8 cellular contexts compared by ENCODE assay signal in genomic region chr1:207077470-207078377, GRCh38. TPM values are rescaled to one million over a fixed set of nuclear protein-coding genes. Genes with fewer than 3 reads are reported as not detected.
DNase-seq lines count a peak whose midpoint lies in the region; ATAC-seq, FAIRE-seq and TF ChIP-seq lines count a peak whose summit lies in the region.

No MANE protein-coding gene starts in this region.

- no peak overlapping the region for H3K4me3 Mint-ChIP-seq in stimulated activated memory B cell treated with anti-CD40 and anti-IgM and Interleukin-4, amounts not matched to agents 10 μg/mL and 1 μg/mL and 100 μg/mL, for 72 hours

- H3K4me3 ChIP-seq in GM06990 (replicated peaks; ENCODE audit: low read depth, low read length) (no peak overlapping the region), H1 (ENCODE audit: extremely low read depth in 1 of 4, insufficient read depth in 2 of 4, low read depth in 3 of 4, low read length in 4 of 4) (no peak overlapping the region)

- H3K4me2 ChIP-seq in H1 (ENCODE audit: insufficient read depth in 1 of 2, low read depth in 2 of 2, low read length in 2 of 2), result no peak overlapping the region

- H3K23me2 ChIP-seq in H1 (ENCODE audit: low read depth, low read length), result no peaks in the 10 kb centered on the region

- no peak overlapping the region for H3K9ac ChIP-seq in H1 (replicated peaks in 1 of 4; ENCODE audit: extremely low read depth in 1 of 4, low read depth in 3 of 4, low read length in 3 of 4)

- H3K4me1 ChIP-seq in H1 (replicated peaks in 1 of 4; ENCODE audit: control insufficient read depth in 3 of 4, insufficient read depth in 4 of 4, low read length in 3 of 4), result no peaks in the 10 kb centered on the region

- H4K20me1 ChIP-seq in H1 (replicated peaks in 1 of 2; ENCODE audit: control insufficient read depth in 1 of 2, insufficient read depth in 2 of 2, low read length in 2 of 2), result no peaks in the 10 kb centered on the region

- no peaks in the 10 kb centered on the region for H3K9me3 ChIP-seq in H1 (ENCODE audit: insufficient read depth in 2 of 2, low read depth in 1 of 2, low read length in 1 of 2)

- H3K27ac Mint-ChIP-seq in stimulated activated memory B cell treated with anti-CD40 and anti-IgM and Interleukin-4, amounts not matched to agents 10 μg/mL and 1 μg/mL and 100 μg/mL, for 72 hours, result no peak overlapping the region

- no peaks in the 10 kb centered on the region for H3K79me1 ChIP-seq in H1 (ENCODE audit: low read depth, low read length)

- no peaks in the 10 kb centered on the region for H3K27me3 Mint-ChIP-seq in stimulated activated memory B cell treated with anti-CD40 and anti-IgM and Interleukin-4, amounts not matched to agents 10 μg/mL and 1 μg/mL and 100 μg/mL, for 72 hours

- H3K9me3 Mint-ChIP-seq in stimulated activated memory B cell treated with anti-CD40 and anti-IgM and Interleukin-4, amounts not matched to agents 10 μg/mL and 1 μg/mL and 100 μg/mL, for 72 hours, result no peaks in the 10 kb centered on the region

- peak; percentile 72 for ATAC-seq in stimulated activated memory B cell treated with anti-CD40 and anti-IgM and Interleukin-4, amounts not matched to agents 10 μg/mL and 1 μg/mL and 100 μg/mL, for 72 hours

- H3K36me3 ChIP-seq in GM06990 (ENCODE audit: control insufficient read depth, insufficient read depth, low read length) (no peaks in the 10 kb centered on the region), H1 (ENCODE audit: control insufficient read depth in 2 of 4, insufficient read depth in 4 of 4, low read length in 3 of 4) (peaks cover 0 to 4% (median under 1%) of the 10 kb centered on the region in 4 experiments; a peak in 4 of 8 replicates)

- peak; percentile 83 for TF ChIP-seq CTCF in GM06990 (IDR thresholded peaks at IDR 0.05; ENCODE audit: insufficient read depth, low read length, poor library complexity, severe bottlenecking)
- peak; percentile 4 to 87 (median 77) for TF ChIP-seq CTCF in H1 (IDR thresholded peaks at IDR 0.05; ENCODE audit: control extremely low read depth in 1 of 3, insufficient read depth in 1 of 3, low read depth in 1 of 3, low read length in 3 of 3)

- peak; percentile 86 to 89 for TF ChIP-seq RAD21 in H1 (IDR thresholded peaks at IDR 0.05 in 1 of 2, conservative IDR thresholded peaks at IDR 0.05 in 1 of 2; ENCODE audit: low read depth in 2 of 2, low read length in 2 of 2)

- WGBS in H1 (ENCODE audit: extremely low coverage in 1 of 2, insufficient coverage in 1 of 2, insufficient read length in 1 of 2, insufficient replicate concordance in 2 of 2, low coverage in 1 of 2, low lambda C conversion rate in 2 of 2, missing lambda C conversion rate in 1 of 2), 2 experiments, result 50% methylated on average over 6 of the region's 6 CpGs; no CpG with 5 or more reads in 1 of the 2 experiments

- no peak overlapping the region for H4K5ac ChIP-seq in H1 (ENCODE audit: insufficient read length, low read depth, low read length)

- peak; percentile 97 for FAIRE-seq in H1 (lab: Jason Lieb, UNC)

- no peak overlapping the region for H2AFZ ChIP-seq in H1 (ENCODE audit: low read length)

- H3K56ac ChIP-seq in H1 (replicated peaks; ENCODE audit: insufficient read length, low read depth, low read length), result no peak overlapping the region

- H4K91ac ChIP-seq in H1 (replicated peaks; ENCODE audit: insufficient read length, low read length), result no peak overlapping the region

- H2AK5ac ChIP-seq in H1 (ENCODE audit: low read depth, low read length), result no peak overlapping the region

- H3K27me3 ChIP-seq in GM06990 (replicated peaks; ENCODE audit: control insufficient read depth, insufficient read depth, low read length), result no peaks in the 10 kb centered on the region
- no peaks in the 10 kb centered on the region for H3K27me3 ChIP-seq in H1 (replicated peaks in 1 of 4; ENCODE audit: control insufficient read depth in 3 of 4, extremely low read depth in 1 of 4, insufficient read depth in 3 of 4, low read length in 3 of 4)

- H3K14ac ChIP-seq in H1 (ENCODE audit: insufficient read length), result no peak overlapping the region

- no peak overlapping the region for H3K23ac ChIP-seq in H1 (ENCODE audit: insufficient read length)

- POLR2A ChIA-PET in H1 (lab: Charles Lee; ENCODE audit: partially characterized antibody), result interaction anchor here (1.0 kb wide), 1 partner anchor 69 kb away, joined by 3 read pairs; no protein-coding TSS in a partner anchor

- no peaks in the 10 kb centered on the region for H3K4me1 Mint-ChIP-seq in stimulated activated memory B cell treated with anti-CD40 and anti-IgM and Interleukin-4, amounts not matched to agents 10 μg/mL and 1 μg/mL and 100 μg/mL, for 72 hours

- H2BK12ac ChIP-seq in H1 (ENCODE audit: low read depth, low read length), result no peak overlapping the region

- peaks cover 20% of the 10 kb centered on the region for H3K36me3 Mint-ChIP-seq in stimulated activated memory B cell treated with anti-CD40 and anti-IgM and Interleukin-4, amounts not matched to agents 10 μg/mL and 1 μg/mL and 100 μg/mL, for 72 hours

- H3K18ac ChIP-seq in H1 (ENCODE audit: extremely low read depth, low read length), result no peak overlapping the region

- TF ChIP-seq EP300 in H1 (IDR thresholded peaks at IDR 0.05; ENCODE audit: borderline replicate concordance in 1 of 2, low read depth in 2 of 2, low read length in 2 of 2), result no peak

- no peak overlapping the region for H3K27ac ChIP-seq in H1 (ENCODE audit: low read depth, low read length)

- TF ChIP-seq POLR2A in H1 (IDR thresholded peaks at IDR 0.05; ENCODE audit: control extremely low read depth in 1 of 2, low read depth in 2 of 2, low read length in 2 of 2), result no peak

- H3K79me2 ChIP-seq in H1 (ENCODE audit: control insufficient read depth in 1 of 2, insufficient read depth in 2 of 2, low read length in 2 of 2), result no peaks in the 10 kb centered on the region

- H2BK120ac ChIP-seq in H1 (replicated peaks; ENCODE audit: low read depth, low read length), result no peak overlapping the region

- DNase-seq in GM06990 (ENCODE audit: extremely low read depth, insufficient read length) (peak; percentile 41), HS-5 (ENCODE audit: low read depth) (peak; percentile 67), NOMO-1 (lab: John Stamatoyannopoulos, UW; ENCODE audit: unreplicated experiment in 2 of 2) (peak; percentile 55 to 81), H1 (ENCODE audit: low read depth in 1 of 2, low spot score in 2 of 2) (peak in 1 of 2 experiments; percentile 69), midbrain (lab: John Stamatoyannopoulos, UW) (peak; percentile 81), mesenteric fat pad (ENCODE audit: low spot score) (no peak)
- peak; percentile 78 for DNase-seq in activated CD8-positive, alpha-beta memory T cell treated with anti-CD3 and anti-CD28 coated beads for 24 hours

- H2BK15ac ChIP-seq in H1 (ENCODE audit: low read length), result no peak overlapping the region

- no peak overlapping the region for H3K4ac ChIP-seq in H1 (replicated peaks; ENCODE audit: insufficient read length, low read depth, low read length)

- CTCF ChIA-PET in H1 (lab: Charles Lee; ENCODE audit: partially characterized antibody), result interaction anchor here (0.6 to 2.6 kb wide), 19 partner anchors 8 to 595 kb away, joined by 3 to 12 read pairs (median 3); partner anchors contain the start of gene C4BPB

- H2BK5ac ChIP-seq in H1 (ENCODE audit: low read depth, low read length), result no peak overlapping the region

- no peak overlapping the region for H2BK20ac ChIP-seq in H1 (ENCODE audit: low read length)

- H4K8ac ChIP-seq in H1 (ENCODE audit: extremely low read depth, insufficient read depth, low read length), result no peak overlapping the region

RNA-seq across cellular contexts. Expression of gene C4BPB, which starts 10.9 kb away (rescaled TPM):
- total RNA-seq in H1 (2021; fragmentation: NEBNext Ultra II Directional; extraction: Animal tissue kit (Norgen Biotek cat#: 25700)), result not detected in 2 replicates
- not detected in 2 replicates for polyA plus RNA-seq in H1 (2011; rRNA removed)
- 0.12 TPM for polyA plus RNA-seq in H1 (2011; cell fraction: cytosol; rRNA removed)
- polyA plus RNA-seq in H1 (2011; cell fraction: nucleus; rRNA removed), result not detected
- not detected in 4 replicates for polyA plus RNA-seq in H1 (2012, experiment 1 of 2)
- polyA plus RNA-seq in H1 (2012, experiment 2 of 2), result not detected
- not detected for polyA plus RNA-seq in H1 (2013, experiment 1 of 2)
- not detected for polyA plus RNA-seq in H1 (2013, experiment 2 of 2)
- not detected in 2 replicates for polyA minus RNA-seq in H1 (2011; rRNA and poly(A)+ RNA removed)
- 2.9 TPM for polyA minus RNA-seq in H1 (2011; cell fraction: cytosol; rRNA and poly(A)+ RNA removed)
- polyA minus RNA-seq in H1 (2011; cell fraction: nucleus; rRNA and poly(A)+ RNA removed), result 1.1 TPM
- total RNA-seq in mesenteric fat pad, result 2.6 TPM

RNA-seq across cellular contexts. Expression of gene PFKFB2, which starts 24.6 kb away (rescaled TPM):
- 17.8 and 19.1 TPM in 2 replicates for total RNA-seq in H1 (2021; fragmentation: NEBNext Ultra II Directional; extraction: Animal tissue kit (Norgen Biotek cat#: 25700))
- polyA plus RNA-seq in H1 (2011; rRNA removed), result 5.5 and 6.7 TPM in 2 replicates
- 8.2 TPM for polyA plus RNA-seq in H1 (2011; cell fraction: cytosol; rRNA removed)
- polyA plus RNA-seq in H1 (2011; cell fraction: nucleus; rRNA removed), result 7.2 TPM
- 7.9 to 11.8 TPM (median 9.3 TPM) in 4 replicates for polyA plus RNA-seq in H1 (2012, experiment 1 of 2)
- polyA plus RNA-seq in H1 (2012, experiment 2 of 2), result 0.58 TPM
- polyA plus RNA-seq in H1 (2013, experiment 1 of 2), result 6.2 TPM
- 6.1 TPM for polyA plus RNA-seq in H1 (2013, experiment 2 of 2)
- polyA minus RNA-seq in H1 (2011; rRNA and poly(A)+ RNA removed), result 14.8 and 16.5 TPM in 2 replicates
- 6.5 TPM for polyA minus RNA-seq in H1 (2011; cell fraction: cytosol; rRNA and poly(A)+ RNA removed)
- polyA minus RNA-seq in H1 (2011; cell fraction: nucleus; rRNA and poly(A)+ RNA removed), result 8.3 TPM
- 11.1 TPM for total RNA-seq in mesenteric fat pad

RNA-seq across cellular contexts. Expression of gene C4BPA, which starts 26.3 kb away (rescaled TPM):
- total RNA-seq in H1 (2021; fragmentation: NEBNext Ultra II Directional; extraction: Animal tissue kit (Norgen Biotek cat#: 25700)), result not detected in 2 replicates
- not detected in 2 replicates for polyA plus RNA-seq in H1 (2011; rRNA removed)
- polyA plus RNA-seq in H1 (2011; cell fraction: cytosol; rRNA removed), result not detected
- not detected for polyA plus RNA-seq in H1 (2011; cell fraction: nucleus; rRNA removed)
- not detected in 4 replicates for polyA plus RNA-seq in H1 (2012, experiment 1 of 2)
- not detected for polyA plus RNA-seq in H1 (2012, experiment 2 of 2)
- polyA plus RNA-seq in H1 (2013, experiment 1 of 2), result not detected
- polyA plus RNA-seq in H1 (2013, experiment 2 of 2), result not detected
- not detected in 2 replicates for polyA minus RNA-seq in H1 (2011; rRNA and poly(A)+ RNA removed)
- polyA minus RNA-seq in H1 (2011; cell fraction: cytosol; rRNA and poly(A)+ RNA removed), result not detected
- polyA minus RNA-seq in H1 (2011; cell fraction: nucleus; rRNA and poly(A)+ RNA removed), result not detected
- total RNA-seq in mesenteric fat pad, result not detected

RNA-seq across cellular contexts. Expression of gene YOD1, which starts 26.7 kb away (rescaled TPM):
- 11.8 TPM in 2 replicates for total RNA-seq in H1 (2021; fragmentation: NEBNext Ultra II Directional; extraction: Animal tissue kit (Norgen Biotek cat#: 25700))
- 1.1 and 1.9 TPM in 2 replicates for polyA plus RNA-seq in H1 (2011; rRNA removed)
- 2.5 TPM for polyA plus RNA-seq in H1 (2011; cell fraction: cytosol; rRNA removed)
- polyA plus RNA-seq in H1 (2011; cell fraction: nucleus; rRNA removed), result 1.4 TPM
- polyA plus RNA-seq in H1 (2012, experiment 1 of 2), result 2.8 to 6.8 TPM (median 3.8 TPM) in 4 replicates
- polyA plus RNA-seq in H1 (2012, experiment 2 of 2), result 0.34 TPM
- polyA plus RNA-seq in H1 (2013, experiment 1 of 2), result 5.9 TPM
- 5.5 TPM for polyA plus RNA-seq in H1 (2013, experiment 2 of 2)
- polyA minus RNA-seq in H1 (2011; rRNA and poly(A)+ RNA removed), result 4.0 and 5.6 TPM in 2 replicates
- 4.0 TPM for polyA minus RNA-seq in H1 (2011; cell fraction: cytosol; rRNA and poly(A)+ RNA removed)
- polyA minus RNA-seq in H1 (2011; cell fraction: nucleus; rRNA and poly(A)+ RNA removed), result 17.4 TPM
- total RNA-seq in mesenteric fat pad, result 5.4 TPM

RNA-seq across cellular contexts. Expression of gene C1orf116, which starts 45.2 kb away (rescaled TPM):
- total RNA-seq in H1 (2021; fragmentation: NEBNext Ultra II Directional; extraction: Animal tissue kit (Norgen Biotek cat#: 25700)), result 3.8 and 3.9 TPM in 2 replicates
- polyA plus RNA-seq in H1 (2011; rRNA removed), result 1.7 and 2.2 TPM in 2 replicates
- 1.1 TPM for polyA plus RNA-seq in H1 (2011; cell fraction: cytosol; rRNA removed)
- polyA plus RNA-seq in H1 (2011; cell fraction: nucleus; rRNA removed), result 2.6 TPM
- polyA plus RNA-seq in H1 (2012, experiment 1 of 2), result 3.0 to 3.3 TPM (median 3.2 TPM) in 4 replicates
- polyA plus RNA-seq in H1 (2012, experiment 2 of 2), result 2.9 TPM
- 2.7 TPM for polyA plus RNA-seq in H1 (2013, experiment 1 of 2)
- 2.8 TPM for polyA plus RNA-seq in H1 (2013, experiment 2 of 2)
- 2.0 and 2.4 TPM in 2 replicates for polyA minus RNA-seq in H1 (2011; rRNA and poly(A)+ RNA removed)
- 1.8 TPM for polyA minus RNA-seq in H1 (2011; cell fraction: cytosol; rRNA and poly(A)+ RNA removed)
- polyA minus RNA-seq in H1 (2011; cell fraction: nucleus; rRNA and poly(A)+ RNA removed), result 3.3 TPM
- 0.10 TPM for total RNA-seq in mesenteric fat pad
